In genomic region chr17:19003966-19004600, GRCh38 we compare ENCODE assay signal across 8 cellular contexts. TPM values are rescaled to one million over a fixed set of nuclear protein-coding genes. Genes with fewer than 3 reads are reported as not detected.
A peak's percentile ranks its signal among the peaks of the same experiment; 100 is the strongest.
DNase-seq lines count a peak whose midpoint lies in the region; ATAC-seq, FAIRE-seq and TF ChIP-seq lines count a peak whose summit lies in the region.

No MANE protein-coding gene starts in this region.

- H3K4me3 Mint-ChIP-seq in Caco-2 (ENCODE audit: unreplicated experiment) = peak overlapping the region; percentile 75
- H3K4me3 Mint-ChIP-seq in GM23338 = peak overlapping the region; percentile 92

- ATAC-seq in GM23338 (peak; percentile 61), pancreas (peak; percentile 21 to 54 (median 38))

- peaks cover 37% of the 10 kb centered on the region for H3K79me2 ChIP-seq in GM23338 (replicated peaks; ENCODE audit: insufficient read depth)

- H3K27me3 ChIP-seq in Caco-2 (replicated peaks; ENCODE audit: control insufficient read depth, insufficient read depth, low read length) (no peaks in the 10 kb centered on the region), GM23338 (ENCODE audit: insufficient read depth) (no peaks in the 10 kb centered on the region), pancreas (no peaks in the 10 kb centered on the region)

- peaks cover 18% of the 10 kb centered on the region for H4K20me1 ChIP-seq in GM23338 (replicated peaks; ENCODE audit: insufficient read depth)

- H3K4me2 ChIP-seq in GM23338 = peak overlapping the region; percentile 92

- POLR2A ChIA-PET in Caco-2 (lab: Charles Lee) = interaction anchor here (0.7 kb wide), 1 partner anchor 374 kb away, joined by 12 read pairs; the partner anchor contains the start of gene MAPK7

- BruUV-seq in Caco-2 (replicated peaks; lab: Mats Ljungman, UMichigan) = no TSS peak

- peak overlapping the region; percentile 93 for H3K4me3 ChIP-seq in Caco-2 (ENCODE audit: low read depth, low read length)
- H3K4me3 ChIP-seq in GM23338 = peak overlapping the region; percentile 81
- peak overlapping the region; percentile 61 for H3K4me3 ChIP-seq in fibroblast of pulmonary artery (replicated peaks; ENCODE audit: low read depth, low read length)
- peak overlapping the region; percentile 46 to 84 (median 56) for H3K4me3 ChIP-seq in pancreas
- peak overlapping the region; percentile 57 for H3K4me3 ChIP-seq in urinary bladder (ENCODE audit: low read depth, low read length)

- H3K36me3 Mint-ChIP-seq in Caco-2 (ENCODE audit: insufficient read depth, unreplicated experiment) = peaks cover 24% of the 10 kb centered on the region
- peaks cover 20% of the 10 kb centered on the region for H3K36me3 Mint-ChIP-seq in GM23338 (ENCODE audit: low read depth)

- H3K9me2 ChIP-seq in GM23338 (ENCODE audit: insufficient read depth) = no peaks in the 10 kb centered on the region

- no peak for TF ChIP-seq CTCF in Caco-2 (IDR thresholded peaks at IDR 0.05; ENCODE audit: insufficient read depth in 1 of 2, low read depth in 1 of 2, low read length in 1 of 2, severe bottlenecking in 1 of 2, unreplicated experiment in 1 of 2)
- no peak for TF ChIP-seq CTCF in GM23338 (conservative IDR thresholded peaks at IDR 0.05; ENCODE audit: low read depth in 2 of 2)
- no peak for TF ChIP-seq CTCF in fibroblast of pulmonary artery (IDR thresholded peaks at IDR 0.05; ENCODE audit: low read length, missing control alignments)
- TF ChIP-seq CTCF in pancreas (IDR thresholded peaks at IDR 0.05) = no peak

- intact Hi-C loops in Caco-2 (cut with micrococcal nuclease; ENCODE audit: unreplicated experiment) = loop anchor here (1.0 kb wide), 1 partner anchor 16 kb away; no protein-coding TSS in a partner anchor
- intact Hi-C loops in pancreas (cut with DNase I) = no loop called here

- H3K4me1 Mint-ChIP-seq in Caco-2 (ENCODE audit: low read depth, unreplicated experiment) (peaks cover 7% of the 10 kb centered on the region), GM23338 (peaks cover 14% of the 10 kb centered on the region)

- 3% methylated on average over 46 of the region's 46 CpGs for WGBS in pancreas, 2 donors
- WGBS in urinary bladder = 3% methylated on average over 46 of the region's 46 CpGs

- peaks cover 27% of the 10 kb centered on the region for H3K4me1 ChIP-seq in Caco-2
- peaks cover 15% of the 10 kb centered on the region for H3K4me1 ChIP-seq in GM23338 (ENCODE audit: insufficient read depth)
- H3K4me1 ChIP-seq in pancreas = peaks cover 0 to 17% (median 4%) of the 10 kb centered on the region in 3 donors
- H3K4me1 ChIP-seq in urinary bladder (ENCODE audit: insufficient read depth) = no peaks in the 10 kb centered on the region

- DNase-seq in Caco-2 = peak; percentile 61 to 62
- DNase-seq in GM23338 (ENCODE audit: low spot score) = peak; percentile 65
- peak; percentile 66 for DNase-seq in NCI-H2227 (lab: John Stamatoyannopoulos, UW; ENCODE audit: unreplicated experiment)
- peak; percentile 66 for DNase-seq in activated T-cell treated with anti-CD3 and anti-CD28 coated beads, Interleukin-2, amount 50 U/mL, for 1 hour
- DNase-seq in fibroblast of pulmonary artery (ENCODE audit: low read depth) = peak; percentile 19
- DNase-seq in pancreas = peak; percentile 33 to 88 (median 48)
- DNase-seq in UCSD-AML1 (lab: John Stamatoyannopoulos, UW; ENCODE audit: unreplicated experiment) = no peak

- CTCF ChIA-PET in Caco-2 (lab: Charles Lee) = interaction anchor here (1.5 kb wide), 1 partner anchor 43 kb away, joined by 5 read pairs; no protein-coding TSS in a partner anchor

- H3F3A ChIP-seq in GM23338 (replicated peaks; ENCODE audit: low read depth) = 0 out of 2 replicates have a peak, but pooled peaks cover 4% of the 10 kb centered on the region

- FAIRE-seq in pancreas (lab: Jason Lieb, UNC) = no peak

- H3K27ac ChIP-seq in GM23338 (ENCODE audit: low read depth) (peak overlapping the region; percentile 84; the same call in 1 of the 2 replicates), pancreas (peak overlapping the region; percentile 47 to 82 (median 70)), urinary bladder (ENCODE audit: low read depth) (no peak overlapping the region)

- H3K27ac Mint-ChIP-seq in Caco-2 (ENCODE audit: unreplicated experiment) = peak overlapping the region; percentile 58
- peak overlapping the region; percentile 86 for H3K27ac Mint-ChIP-seq in GM23338

- no peak overlapping the region for H2AFZ ChIP-seq in GM23338

- H3K9me3 ChIP-seq in Caco-2 (no peaks in the 10 kb centered on the region), pancreas (no peaks in the 10 kb centered on the region)

- H3K27me3 Mint-ChIP-seq in Caco-2 (ENCODE audit: insufficient read depth, unreplicated experiment) (no peaks in the 10 kb centered on the region), GM23338 (ENCODE audit: insufficient read depth, low read depth, poor library complexity) (peaks cover 3% of the 10 kb centered on the region)

- H3K36me3 ChIP-seq in Caco-2 (ENCODE audit: control insufficient read depth, insufficient read depth, low read length) = no peaks in the 10 kb centered on the region
- peaks cover 6% of the 10 kb centered on the region; the same call in 1 of the 2 replicates for H3K36me3 ChIP-seq in GM23338 (ENCODE audit: insufficient read depth)
- H3K36me3 ChIP-seq in pancreas = no peaks in the 10 kb centered on the region
- no peaks in the 10 kb centered on the region for H3K36me3 ChIP-seq in urinary bladder (ENCODE audit: insufficient read depth)

- H3K9me3 Mint-ChIP-seq in Caco-2 (ENCODE audit: unreplicated experiment) (no peaks in the 10 kb centered on the region), GM23338 (peaks cover 15% of the 10 kb centered on the region; the same call in 2 of the 3 replicates)

TF ChIP-seq in GM23338, 12 proteins besides CTCF, POLR2A, EP300 and RAD21 (continues in another document):
- no peak for TF ChIP-seq REST (IDR thresholded peaks at IDR 0.05; ENCODE audit: unreplicated experiment)

RNA-seq across cellular contexts. Expression of gene FAM83G, which starts 0.5 kb away (rescaled TPM):
- total RNA-seq in Caco-2 (2022) (24.3 and 28.1 TPM in 2 replicates), pancreas (10 to 100 TPM in 2 of 6 donors, 1 to 10 TPM in 4; 5.6 to 10.8 (median 7.5) TPM), urinary bladder (1.0 TPM)
- 44.5 and 46.6 TPM in 2 replicates for total RNA-seq in GM23338 (2014; rRNA removed; shearing (Covaris generic))
- polyA plus RNA-seq in GM23338 (2016; fragmentation: Nextera tagmentation; extraction: Ambion mirVana) (7.6 and 8.5 TPM in 2 replicates), pancreas (10 to 100 TPM; 10.4 to 12.9 TPM), urinary bladder (2.9 TPM)

RNA-seq across cellular contexts. Expression of gene GRAP, which starts 42.7 kb away (rescaled TPM):
- 0.50 TPM in 1 of 2 replicates, not detected in the other for total RNA-seq in Caco-2 (2022)
- 0.24 and 0.27 TPM in 2 replicates for total RNA-seq in GM23338 (2014; rRNA removed; shearing (Covaris generic))
- polyA plus RNA-seq in GM23338 (2016; fragmentation: Nextera tagmentation; extraction: Ambion mirVana) = 0.47 TPM in 1 of 2 replicates, not detected in the other
- total RNA-seq in pancreas = 1 to 10 TPM in 2 of 6 donors, under 1 TPM in 4; 0.38 to 1.5 (median 0.56) TPM
- 1 to 10 TPM; 1.5 to 2.3 TPM for polyA plus RNA-seq in pancreas
- total RNA-seq in urinary bladder = 4.5 TPM
- polyA plus RNA-seq in urinary bladder = 4.2 TPM

RNA-seq across cellular contexts. Expression of gene SLC5A10, which starts 52.1 kb away (rescaled TPM):
- total RNA-seq in Caco-2 (2022) = 0.19 and 0.27 TPM in 2 replicates
- 0.10 TPM in 1 of 2 replicates, not detected in the other for total RNA-seq in GM23338 (2014; rRNA removed; shearing (Covaris generic))
- polyA plus RNA-seq in GM23338 (2016; fragmentation: Nextera tagmentation; extraction: Ambion mirVana) = not detected in 2 replicates
- total RNA-seq in pancreas = not detected
- under 1 TPM in 1 of 2 donors, not detected in 1; 0.02 TPM for polyA plus RNA-seq in pancreas
- not detected for total RNA-seq in urinary bladder
- 0.05 TPM for polyA plus RNA-seq in urinary bladder
